In genomic region chr11:72712876-72713275, GRCh38 we compare ENCODE assay signal across 15 cellular contexts. TPM values are rescaled to one million over a fixed set of nuclear protein-coding genes. Genes with fewer than 3 reads are reported as not detected.
A peak's percentile ranks its signal among the peaks of the same experiment; 100 is the strongest.
DNase-seq lines count a peak whose midpoint lies in the region; ATAC-seq and TF ChIP-seq lines count a peak whose summit lies in the region.
"Had no signal": no experiment of that assay in that cellular context is flagged by ENCODE, and none has a peak within 500 bp of the region (broad histone marks: within the 10 kb centered on the region; RNA-seq: fewer than 3 reads in every experiment).

No MANE protein-coding gene starts in this region.

- H3K9ac ChIP-seq in neural progenitor cell: no peak overlapping the region

- DNase-seq in heart right ventricle: no peak
- no peak for DNase-seq in left cardiac atrium
- DNase-seq in endothelial cell (ENCODE audit: low spot score): no peak
- DNase-seq in neural progenitor cell (ENCODE audit: low spot score): no peak
- peak; percentile 81 for DNase-seq in upper lobe of right lung
- DNase-seq in NCI-H510A treated with DMSO at 0.1 percent for 48 hours (lab: John Stamatoyannopoulos, UW): no peak
- no peak for DNase-seq in EL
- DNase-seq: activated CD4-positive, alpha-beta T cell treated with anti-CD3 and anti-CD28 coated beads, Interleukin-2, amount 50 U/mL, for 48 hours; activated T-cell treated with anti-CD3 and anti-CD28 coated beads, Interleukin-2, amount 50 U/mL, for 48 hours; NCI-H1694 treated with DMSO at 0.1 percent for 48 hours; PC-9; stimulated activated CD4-positive, alpha-beta T cell treated with anti-CD3 and anti-CD28 coated beads, Interleukin-4, amount 100 ng/mL, for 1 hour; stimulated activated CD8-positive, alpha-beta memory T cell treated with anti-CD3 and anti-CD28 coated beads, Interleukin-4, amount 100 ng/mL, for 48 hours had no signal

- H3K4me2 ChIP-seq in neural progenitor cell: peak overlapping the region; percentile 32
- H3K4me2 ChIP-seq: PC-9 had no signal

- H3K4me1 Mint-ChIP-seq in endothelial cell (ENCODE audit: unreplicated experiment) (peaks cover 2% of the 10 kb centered on the region), neural progenitor cell (peaks cover 60% of the 10 kb centered on the region)

- ATAC-seq in heart right ventricle: peak in 2 of 8 donors; percentile 2 to 3
- ATAC-seq in left cardiac atrium: no peak
- ATAC-seq in upper lobe of right lung: peak; percentile 46
- no peak for ATAC-seq in GM21786 (IDR thresholded peaks at IDR 0.05; ENCODE audit: unreplicated experiment)

- intact Hi-C loops in heart right ventricle (cut with DNase I): no loop called here
- intact Hi-C loops in left cardiac atrium (cut with DNase I): no loop called here
- intact Hi-C loops in upper lobe of right lung (cut with DNase I): no loop called here

- H2AFZ ChIP-seq in neural progenitor cell (replicated peaks): no peak overlapping the region
- H2AFZ ChIP-seq: PC-9 had no signal

- H3K4me3 ChIP-seq in heart right ventricle (no peak overlapping the region), neural progenitor cell (no peak overlapping the region), upper lobe of right lung (no peak overlapping the region)
- H3K4me3 ChIP-seq: PC-9, right lobe of liver had no signal

- peaks cover 0 to 99% (median 29%) of the 10 kb centered on the region in 9 donors for H3K36me3 ChIP-seq in heart right ventricle
- H3K36me3 ChIP-seq in neural progenitor cell: no peaks in the 10 kb centered on the region
- peaks cover 73% of the 10 kb centered on the region for H3K36me3 ChIP-seq in upper lobe of right lung

- no peaks in the 10 kb centered on the region for H3K9me3 Mint-ChIP-seq in endothelial cell (ENCODE audit: unreplicated experiment)
- H3K9me3 Mint-ChIP-seq in neural progenitor cell: no peaks in the 10 kb centered on the region

- TF ChIP-seq CTCF in heart right ventricle (IDR thresholded peaks at IDR 0.05) (no peak), endothelial cell (IDR thresholded peaks at IDR 0.05; ENCODE audit: unreplicated experiment) (no peak), neural progenitor cell (IDR thresholded peaks at IDR 0.05) (no peak), upper lobe of right lung (IDR thresholded peaks at IDR 0.05) (no peak)

- H3K27ac Mint-ChIP-seq in endothelial cell (ENCODE audit: unreplicated experiment): peak overlapping the region; percentile 58
- H3K27ac Mint-ChIP-seq in neural progenitor cell: peak overlapping the region; percentile 42

- H3K36me3 Mint-ChIP-seq in endothelial cell (ENCODE audit: low read depth, unreplicated experiment) (peaks cover 18% of the 10 kb centered on the region), neural progenitor cell (no peaks in the 10 kb centered on the region)

- no peaks in the 10 kb centered on the region for H3K27me3 ChIP-seq in heart right ventricle
- H3K27me3 ChIP-seq in neural progenitor cell: no peaks in the 10 kb centered on the region
- no peaks in the 10 kb centered on the region for H3K27me3 ChIP-seq in upper lobe of right lung
- H3K27me3 ChIP-seq: right lobe of liver had no signal

- H3K4me3 Mint-ChIP-seq in endothelial cell (ENCODE audit: unreplicated experiment): no peak overlapping the region
- no peak overlapping the region for H3K4me3 Mint-ChIP-seq in neural progenitor cell

- H3K4me1 ChIP-seq in heart right ventricle (peaks cover 14 to 56% (median 48%) of the 10 kb centered on the region in 9 donors), neural progenitor cell (peaks cover 17% of the 10 kb centered on the region), upper lobe of right lung (peaks cover 19% of the 10 kb centered on the region)
- H3K4me1 ChIP-seq: right lobe of liver had no signal

- peaks cover 9% of the 10 kb centered on the region for H3K27me3 Mint-ChIP-seq in endothelial cell (ENCODE audit: unreplicated experiment)
- peaks cover 7% of the 10 kb centered on the region for H3K27me3 Mint-ChIP-seq in neural progenitor cell (ENCODE audit: insufficient read depth, low read depth)

- H3K9me3 ChIP-seq in heart right ventricle: no peaks in the 10 kb centered on the region
- H3K9me3 ChIP-seq in neural progenitor cell (ENCODE audit: low read depth): no peaks in the 10 kb centered on the region
- no peaks in the 10 kb centered on the region for H3K9me3 ChIP-seq in upper lobe of right lung
- H3K9me3 ChIP-seq: right lobe of liver had no signal

- no peaks in the 10 kb centered on the region for H3F3A ChIP-seq in neural progenitor cell (ENCODE audit: low read depth)

- H4K20me1 ChIP-seq in neural progenitor cell (ENCODE audit: low read depth): peaks cover 11% of the 10 kb centered on the region

- H3K27ac ChIP-seq in heart right ventricle: peak overlapping the region in 7 of 10 donors; percentile 12 to 78 (median 48)
- H3K27ac ChIP-seq in neural progenitor cell: peak overlapping the region; percentile 13
- peak overlapping the region; percentile 58 for H3K27ac ChIP-seq in upper lobe of right lung
- H3K27ac ChIP-seq: PC-9 had no signal

- WGBS in heart right ventricle, 2 donors: 35 to 52% methylated on average over 9 of the region's 9 CpGs

- H3K79me2 ChIP-seq in neural progenitor cell (ENCODE audit: low read depth): no peaks in the 10 kb centered on the region

RNA-seq across cellular contexts. Expression of gene PDE2A, which starts 38.7 kb away (rescaled TPM):
- total RNA-seq in heart right ventricle (10 to 100 TPM; 10.4 to 44.4 (median 30.2) TPM), left cardiac atrium (10 to 100 TPM; 40.9 to 41.6 TPM), endothelial cell (ENCODE audit: unreplicated experiment) (65.9 TPM), neural progenitor cell (ENCODE audit: low replicate concordance) (0.11 and 2.3 TPM in 2 replicates), upper lobe of right lung (27.3 TPM)
- 10 to 100 TPM; 28.4 to 47.6 TPM for polyA plus RNA-seq in heart right ventricle

RNA-seq across cellular contexts. Expression of gene ARAP1, which starts 39.3 kb away (rescaled TPM):
- 10 to 100 TPM; 30.4 to 68.3 (median 40.8) TPM for total RNA-seq in heart right ventricle
- polyA plus RNA-seq in heart right ventricle: 10 to 100 TPM; 35.8 to 58.7 TPM
- 10 to 100 TPM; 60.3 to 66.9 TPM for total RNA-seq in left cardiac atrium
- 55.1 TPM for total RNA-seq in endothelial cell (ENCODE audit: unreplicated experiment)
- total RNA-seq in neural progenitor cell (ENCODE audit: low replicate concordance): 17.6 and 46.1 TPM in 2 replicates
- 226 TPM for total RNA-seq in upper lobe of right lung
